Comparison of ENCODE assay signal across 33 cellular contexts in genomic region chr16:56956076-56956475, GRCh38. TPM values are rescaled to one million over a fixed set of nuclear protein-coding genes. Genes with fewer than 3 reads are reported as not detected.
"Had no signal": no experiment of that assay in that cellular context is flagged by ENCODE, and none has a peak within 500 bp of the region (broad histone marks: within the 10 kb centered on the region; RNA-seq: fewer than 3 reads in every experiment).

No MANE protein-coding gene starts in this region.

- H3K27me3 Mint-ChIP-seq: central memory CD8-positive, alpha-beta T cell; memory B cell; stimulated activated memory B cell treated with anti-CD40 and anti-IgM and Interleukin-4, amounts not matched to agents 10 μg/mL and 1 μg/mL and 100 μg/mL, for 72 hours had no signal

- H3K4me2 ChIP-seq: neural progenitor cell had no signal

- H3K9me3 Mint-ChIP-seq: central memory CD8-positive, alpha-beta T cell; dendritic cell treated with granulocyte-macrophage colony-stimulating factor and Interleukin-4, amounts not matched to agents 40 ng/mL and 50 ng/mL, for 4 days; immature natural killer cell; memory B cell; naive thymus-derived CD4-positive, alpha-beta T cell; nephron; neural progenitor cell; stimulated activated memory B cell treated with anti-CD40 and anti-IgM and Interleukin-4, amounts not matched to agents 10 μg/mL and 1 μg/mL and 100 μg/mL, for 72 hours had no signal

- H2AFZ ChIP-seq: neural progenitor cell had no signal

- ATAC-seq: esophagus mucosa; left ventricle myocardium superior; lower lobe of right lung; naive thymus-derived CD4-positive, alpha-beta T cell; psoas muscle; right lobe of liver; stimulated activated memory B cell treated with anti-CD40 and anti-IgM and Interleukin-4, amounts not matched to agents 10 μg/mL and 1 μg/mL and 100 μg/mL, for 72 hours; stimulated activated naive CD8-positive, alpha-beta T cell treated with anti-CD3 and anti-CD28 coated beads, Interleukin-15, Interleukin-2, amounts not matched to agents 100 U/mL and 50 U/mL, for 24 hours had no signal

- H3K4me1 ChIP-seq: colonic mucosa, neural progenitor cell, psoas muscle had no signal

- H3K4me3 Mint-ChIP-seq: central memory CD8-positive, alpha-beta T cell; dendritic cell treated with granulocyte-macrophage colony-stimulating factor and Interleukin-4, amounts not matched to agents 40 ng/mL and 50 ng/mL, for 4 days; endodermal cell; immature natural killer cell; memory B cell; naive thymus-derived CD4-positive, alpha-beta T cell; nephron; neural progenitor cell; stimulated activated memory B cell treated with anti-CD40 and anti-IgM and Interleukin-4, amounts not matched to agents 10 μg/mL and 1 μg/mL and 100 μg/mL, for 72 hours had no signal

- DNase-seq: colonic mucosa; effector CD8-positive, alpha-beta T cell; endodermal cell; hypothalamus; immature natural killer cell; islet precursor cell; kidney glomerular epithelial cell; left ventricle myocardium superior; lower lobe of right lung; midbrain; naive thymus-derived CD4-positive, alpha-beta T cell; nucleus accumbens; ovary; psoas muscle; right lobe of liver; small intestine; stimulated activated CD4-positive, alpha-beta T cell treated with anti-CD3 and anti-CD28 coated beads, Interleukin-2, amount 100 ng/mL, for 24 hours; stimulated activated CD4-positive, alpha-beta T cell treated with anti-CD3 and anti-CD28 coated beads, Interleukin-4, amount 100 ng/mL, for 4 hours; stimulated activated naive CD8-positive, alpha-beta T cell treated with anti-CD3 and anti-CD28 coated beads, Interleukin-15, Interleukin-2, amounts not matched to agents 100 U/mL and 50 U/mL, for 24 hours; upper lobe of left lung had no signal

- H3K9me3 ChIP-seq: colonic mucosa, lower lobe of right lung, ovary, psoas muscle, right lobe of liver, thoracic aorta, tibial nerve, upper lobe of left lung had no signal

- H3K27ac Mint-ChIP-seq: dendritic cell treated with granulocyte-macrophage colony-stimulating factor and Interleukin-4, amounts not matched to agents 40 ng/mL and 50 ng/mL, for 4 days; endodermal cell; immature natural killer cell; memory B cell; naive thymus-derived CD4-positive, alpha-beta T cell; nephron; neural progenitor cell; stimulated activated memory B cell treated with anti-CD40 and anti-IgM and Interleukin-4, amounts not matched to agents 10 μg/mL and 1 μg/mL and 100 μg/mL, for 72 hours had no signal

- H3K4me1 Mint-ChIP-seq: endodermal cell, neural progenitor cell had no signal

- H3K36me3 ChIP-seq: colonic mucosa, lower lobe of right lung, neural progenitor cell, ovary, right lobe of liver, thoracic aorta, tibial nerve, upper lobe of left lung had no signal

- H3K27ac ChIP-seq: colonic mucosa, epithelial cell of prostate, lower lobe of right lung, neural progenitor cell, ovary, psoas muscle, right lobe of liver, thoracic aorta, tibial nerve, upper lobe of left lung had no signal

- H3K4me3 ChIP-seq: colonic mucosa, lower lobe of right lung, neural progenitor cell, ovary, psoas muscle, right lobe of liver, thoracic aorta, tibial nerve, upper lobe of left lung had no signal

- H3K36me3 Mint-ChIP-seq: immature natural killer cell; memory B cell; naive thymus-derived CD4-positive, alpha-beta T cell; neural progenitor cell; stimulated activated memory B cell treated with anti-CD40 and anti-IgM and Interleukin-4, amounts not matched to agents 10 μg/mL and 1 μg/mL and 100 μg/mL, for 72 hours had no signal

- H3K9ac ChIP-seq: neural progenitor cell had no signal

- H3K27me3 ChIP-seq: colonic mucosa, neural progenitor cell, ovary, right lobe of liver, tibial nerve, upper lobe of left lung had no signal

RNA-seq across cellular contexts. Expression of gene CETP, which starts 5.7 kb away (rescaled TPM):
- total RNA-seq: chondrocyte; colonic mucosa; endodermal cell; esophagus mucosa; fibroblast of lung; naive thymus-derived CD4-positive, alpha-beta T cell; renal cortical epithelial cell; thoracic aorta; tibial nerve had no signal
